Comparison of ENCODE assay signal across 9 cellular contexts in the genomic region with DNA sequence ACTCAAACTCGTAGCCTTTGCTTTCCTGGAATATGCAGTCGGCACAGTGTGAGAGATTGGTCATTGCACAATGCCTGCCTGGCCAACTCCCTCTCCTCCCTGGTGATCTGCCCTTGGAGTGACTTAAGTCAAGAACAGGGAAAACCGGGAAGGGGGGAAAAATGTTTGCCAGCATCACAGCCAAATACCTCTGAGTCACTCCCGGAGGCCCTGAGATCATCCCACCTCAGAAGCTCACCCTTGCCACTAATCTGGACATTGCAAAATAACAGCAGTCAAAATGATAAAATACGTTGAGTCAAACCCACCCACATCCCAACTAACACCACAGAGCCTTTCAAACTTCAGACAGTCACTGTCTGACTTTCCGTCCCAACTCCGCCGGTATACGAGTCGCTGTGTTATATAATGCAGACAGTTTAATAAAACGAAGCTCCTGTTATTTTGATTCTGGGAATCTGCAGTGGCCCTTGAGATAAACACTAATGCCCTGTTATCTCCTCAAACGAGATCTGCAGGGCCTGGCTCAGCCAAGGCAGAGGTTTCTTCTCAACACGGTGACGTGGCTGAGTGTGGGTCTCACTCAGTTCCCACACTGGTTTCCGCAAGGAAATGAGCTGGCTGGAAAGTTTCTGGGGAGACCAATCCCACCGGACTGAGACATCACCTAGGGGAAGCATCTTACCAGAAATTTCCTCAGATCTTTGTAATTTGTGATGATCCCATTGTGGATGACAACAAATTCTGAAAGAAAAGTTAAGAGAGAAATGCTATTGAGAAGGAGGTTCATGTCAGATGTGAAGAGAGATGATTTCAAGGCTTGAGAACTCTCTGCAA. TPM values are rescaled to one million over a fixed set of nuclear protein-coding genes. Genes with fewer than 3 reads are reported as not detected.
DNase-seq lines count a peak whose midpoint lies in the region; ATAC-seq, FAIRE-seq and TF ChIP-seq lines count a peak whose summit lies in the region.
"Had no signal": no experiment of that assay in that cellular context is flagged by ENCODE, and none has a peak within 500 bp of the region (broad histone marks: within the 10 kb centered on the region; RNA-seq: fewer than 3 reads in every experiment).

No MANE protein-coding gene starts in this region.

- H3K36me3 ChIP-seq in K562 (ENCODE audit: control insufficient read depth, insufficient read depth, low read length) (no peaks in the 10 kb centered on the region), iPS-20b (ENCODE audit: insufficient read depth, low read depth, low read length) (peaks cover 85% of the 10 kb centered on the region), subcutaneous abdominal adipose tissue (ENCODE audit: control insufficient read depth in 5 of 5, insufficient read depth in 5 of 5, low read length in 5 of 5) (peaks cover 0 to 29% (median 8%) of the 10 kb centered on the region in 5 donors)

- 1% methylated on average over 16 of the region's 16 CpGs for WGBS in K562 (ENCODE audit: insufficient coverage, low coverage, missing lambda C conversion rate)

- H3K27me3 ChIP-seq in K562 (ENCODE audit: control insufficient read depth in 2 of 2, insufficient read depth in 2 of 2, low read length in 2 of 2) (peaks cover 25 to 60% of the 10 kb centered on the region in 2 experiments), iPS-20b (ENCODE audit: insufficient read depth, low read length) (no peaks in the 10 kb centered on the region), subcutaneous abdominal adipose tissue (ENCODE audit: control insufficient read depth in 5 of 5, insufficient read depth in 4 of 5, low read length in 5 of 5) (peaks cover 0 to 13% (median 0%) of the 10 kb centered on the region in 5 donors)

- intact Hi-C loops in K562 (cut with micrococcal nuclease): no loop called here

- no peak overlapping the region for H3K9ac ChIP-seq in K562 (ENCODE audit: insufficient read depth in 1 of 2, low read depth in 2 of 2, low read length in 2 of 2)
- H3K9ac ChIP-seq in iPS-20b (ENCODE audit: low read depth, low read length): peak overlapping the region; percentile 80; the same call in 1 of the 2 replicates
- H3K9ac ChIP-seq in subcutaneous abdominal adipose tissue (ENCODE audit: low read length in 5 of 5): peak overlapping the region in 2 of 5 donors; percentile 10 to 41

- POLR2A ChIA-PET in K562 (lab: Yijun Ruan, JAX): interaction anchor here (0.6 to 1.0 kb wide), 2 partner anchors 11 to 129 kb away, joined by 4 read pairs; no protein-coding TSS in a partner anchor

- FAIRE-seq in K562 (lab: Jason Lieb, UNC): peak; percentile 54

- H3K27ac ChIP-seq in K562 (ENCODE audit: extremely low read depth, low read depth, low read length): no peak overlapping the region
- peak overlapping the region; percentile 96 for H3K27ac ChIP-seq in iPS-20b (ENCODE audit: low read length)
- peak overlapping the region; percentile 78 for H3K27ac ChIP-seq in subcutaneous abdominal adipose tissue (ENCODE audit: low read depth, low read length)

- CTCF ChIA-PET in K562 (lab: Yijun Ruan, JAX; ENCODE audit: low intra/inter-chr PET ratio): no interaction called here

- no peak overlapping the region for H2AFZ ChIP-seq in K562 (ENCODE audit: low read depth, low read length)

- no peaks in the 10 kb centered on the region for H3K79me2 ChIP-seq in K562 (ENCODE audit: control insufficient read depth, insufficient read depth, low read length)

- TF ChIP-seq EP300 in K562 (IDR thresholded peaks at IDR 0.05; ENCODE audit: low read length): no peak

- peaks cover 11% of the 10 kb centered on the region for H4K20me1 ChIP-seq in K562 (replicated peaks; ENCODE audit: control insufficient read depth, insufficient read depth, low read length)

- H3K9me1 ChIP-seq in K562 (ENCODE audit: control insufficient read depth, insufficient read depth, low read length): peaks cover 2% of the 10 kb centered on the region

- DNase-seq in HK-2 (ENCODE audit: unreplicated experiment) (peak; percentile 57), K562 (ENCODE audit: extremely low read depth in 1 of 4, low spot score in 3 of 4) (peak in 1 of 4 experiments; percentile 16), NCI-H748 (lab: John Stamatoyannopoulos, UW; ENCODE audit: unreplicated experiment) (no peak)
- DNase-seq: activated naive CD4-positive, alpha-beta T cell treated with anti-CD3 and anti-CD28 coated beads, Interleukin-2, amount 10 ng/mL, durations not matched to agents 7 days and 5 days had no signal

- H3K4me1 ChIP-seq in K562 (replicated peaks in 1 of 2; ENCODE audit: control insufficient read depth in 2 of 2, insufficient read depth in 2 of 2, low read length in 2 of 2) (peaks cover 7 to 12% of the 10 kb centered on the region in 2 experiments; a peak in 4 of 5 replicates), iPS-20b (ENCODE audit: insufficient read depth, low read length) (peaks cover 15% of the 10 kb centered on the region; the same call in 1 of the 2 replicates), subcutaneous abdominal adipose tissue (ENCODE audit: control insufficient read depth in 5 of 5, insufficient read depth in 5 of 5, low read length in 5 of 5) (peaks cover 13 to 31% (median 21%) of the 10 kb centered on the region in 5 donors)

- TF ChIP-seq RAD21 in K562 (CRISPR knock-in tag; conservative IDR thresholded peaks at IDR 0.05 in 1 of 2, IDR thresholded peaks at IDR 0.05 in 1 of 2): no peak

- TF ChIP-seq POLR2A in K562 (conservative IDR thresholded peaks at IDR 0.05): no peak

- H3K4me3 ChIP-seq in K562 (no peak overlapping the region), iPS-20b (ENCODE audit: low read length) (peak overlapping the region; percentile 47; the same call in 1 of the 2 replicates), subcutaneous abdominal adipose tissue (ENCODE audit: low read depth in 1 of 5, low read length in 5 of 5) (no peak overlapping the region)

- no peak for ATAC-seq in K562
- ATAC-seq in HG03095 (IDR thresholded peaks at IDR 0.05; ENCODE audit: unreplicated experiment): no peak
- no peak for ATAC-seq in GM18909 (IDR thresholded peaks at IDR 0.05; ENCODE audit: poor library complexity, unreplicated experiment)
- no peak for ATAC-seq in GM18517 (IDR thresholded peaks at IDR 0.05; ENCODE audit: unreplicated experiment)

- no TSS peak for BruUV-seq in K562 (replicated peaks; lab: Mats Ljungman, UMichigan)

- TF ChIP-seq CTCF in K562 (IDR thresholded peaks at IDR 0.05 in 2 of 3, conservative IDR thresholded peaks at IDR 0.05 in 1 of 3; ENCODE audit: insufficient read depth in 2 of 3, low read depth in 1 of 3, low read length in 3 of 3): no peak

- H3K4me2 ChIP-seq in K562 (ENCODE audit: insufficient read depth, low read length): no peak overlapping the region

- H3K9me3 ChIP-seq in K562 (replicated peaks; ENCODE audit: control insufficient read depth, insufficient read depth, low read depth, low read length): no peaks in the 10 kb centered on the region
- H3K9me3 ChIP-seq in iPS-20b (ENCODE audit: insufficient read depth, low read depth, low read length): no peaks in the 10 kb centered on the region
- no peaks in the 10 kb centered on the region for H3K9me3 ChIP-seq in subcutaneous abdominal adipose tissue (ENCODE audit: control insufficient read depth in 5 of 5, low read length in 5 of 5)

- in situ Hi-C loops in K562 (cut with MboI): no loop called here

TF ChIP-seq in K562, 482 proteins besides CTCF, POLR2A, EP300 and RAD21 (continues in another document):
- TF ChIP-seq NELFE (IDR thresholded peaks at IDR 0.05; ENCODE audit: insufficient read depth, insufficient read length): no peak

RNA-seq across cellular contexts. Expression of a gene that starts 22.1 kb away (rescaled TPM):
- 0.14 TPM in 1 of 2 replicates, not detected in the other for total RNA-seq in K562 (2011; cell fraction: chromatin; rRNA removed; ENCODE audit: low replicate concordance)
- 0.50 TPM in 1 of 2 replicates, not detected in the other for total RNA-seq in K562 (2011; cell fraction: nucleolus; rRNA removed)
- not detected in 2 replicates for total RNA-seq in K562 (2011; cell fraction: nucleoplasm; rRNA removed)
- total RNA-seq in K562 (2014; rRNA removed) (not detected in 2 replicates), K562 (2014; rRNA removed; fragmentation: Illumina TruSeq; extraction: Trizol) (0.13 TPM in 1 of 2 replicates, not detected in the other), K562 (2015; rRNA removed; fragmentation: Illumina TruSeq; extraction: Trizol) (not detected in 2 replicates), K562 (2021) (0.07 and 0.09 TPM in 2 replicates)
- polyA plus RNA-seq in K562 (2011; rRNA removed) (0.14 TPM in 1 of 2 replicates, not detected in the other), K562 (2014; fragmentation: Illumina TruSeq; extraction: Trizol) (not detected in 2 replicates), K562 (2014; fragmentation: Nextera tagmentation; extraction: Ambion mirVana) (under 1 TPM in 1 of 2 experiments, not detected in 1; 0.08 TPM), K562 (2014; rRNA removed) (not detected in 2 replicates)
- polyA plus RNA-seq in K562 (2011; cell fraction: cytosol; rRNA removed): 0.01 and 0.07 TPM in 2 replicates
- 0.18 TPM in 1 of 2 replicates, not detected in the other for polyA plus RNA-seq in K562 (2011; cell fraction: nucleus; rRNA removed)
- polyA plus RNA-seq in K562 (2012): 0.12 TPM in 1 of 2 replicates, not detected in the other
- 0.39 TPM in 1 of 2 replicates, not detected in the other for polyA minus RNA-seq in K562 (2011; rRNA and poly(A)+ RNA removed)
- polyA minus RNA-seq in K562 (2011; cell fraction: cytosol; rRNA and poly(A)+ RNA removed): not detected in 2 replicates
- 0.54 TPM in 1 of 2 replicates, not detected in the other for polyA minus RNA-seq in K562 (2011; cell fraction: nucleus; rRNA and poly(A)+ RNA removed)

RNA-seq across cellular contexts. Expression of a gene that starts 39.1 kb away (rescaled TPM):
- total RNA-seq in K562 (2011; cell fraction: chromatin; rRNA removed; ENCODE audit: low replicate concordance): 33.0 and 61.0 TPM in 2 replicates
- 15.0 and 19.6 TPM in 2 replicates for total RNA-seq in K562 (2011; cell fraction: nucleolus; rRNA removed)
- 40.2 and 63.3 TPM in 2 replicates for total RNA-seq in K562 (2011; cell fraction: nucleoplasm; rRNA removed)
- total RNA-seq in K562 (2014; rRNA removed) (23.3 and 24.7 TPM in 2 replicates), K562 (2014; rRNA removed; fragmentation: Illumina TruSeq; extraction: Trizol) (32.3 and 33.8 TPM in 2 replicates), K562 (2015; rRNA removed; fragmentation: Illumina TruSeq; extraction: Trizol) (27.2 and 29.9 TPM in 2 replicates), K562 (2021) (37.1 and 38.0 TPM in 2 replicates)
- polyA plus RNA-seq in K562 (2011; rRNA removed) (45.9 and 58.0 TPM in 2 replicates), K562 (2014; fragmentation: Illumina TruSeq; extraction: Trizol) (32.3 and 43.1 TPM in 2 replicates), K562 (2014; fragmentation: Nextera tagmentation; extraction: Ambion mirVana) (1 to 10 TPM; 4.8 to 6.5 TPM), K562 (2014; rRNA removed) (27.4 and 31.5 TPM in 2 replicates)
- 26.1 and 31.1 TPM in 2 replicates for polyA plus RNA-seq in K562 (2011; cell fraction: cytosol; rRNA removed)
- 25.6 and 26.5 TPM in 2 replicates for polyA plus RNA-seq in K562 (2011; cell fraction: nucleus; rRNA removed)
- polyA plus RNA-seq in K562 (2012): 23.2 and 27.4 TPM in 2 replicates
- polyA minus RNA-seq in K562 (2011; rRNA and poly(A)+ RNA removed): 57.2 and 64.3 TPM in 2 replicates
- 22.5 and 24.7 TPM in 2 replicates for polyA minus RNA-seq in K562 (2011; cell fraction: cytosol; rRNA and poly(A)+ RNA removed)
- 17.5 and 23.8 TPM in 2 replicates for polyA minus RNA-seq in K562 (2011; cell fraction: nucleus; rRNA and poly(A)+ RNA removed)
